ENCODE assay signal across 22 cellular contexts in the genomic region with DNA sequence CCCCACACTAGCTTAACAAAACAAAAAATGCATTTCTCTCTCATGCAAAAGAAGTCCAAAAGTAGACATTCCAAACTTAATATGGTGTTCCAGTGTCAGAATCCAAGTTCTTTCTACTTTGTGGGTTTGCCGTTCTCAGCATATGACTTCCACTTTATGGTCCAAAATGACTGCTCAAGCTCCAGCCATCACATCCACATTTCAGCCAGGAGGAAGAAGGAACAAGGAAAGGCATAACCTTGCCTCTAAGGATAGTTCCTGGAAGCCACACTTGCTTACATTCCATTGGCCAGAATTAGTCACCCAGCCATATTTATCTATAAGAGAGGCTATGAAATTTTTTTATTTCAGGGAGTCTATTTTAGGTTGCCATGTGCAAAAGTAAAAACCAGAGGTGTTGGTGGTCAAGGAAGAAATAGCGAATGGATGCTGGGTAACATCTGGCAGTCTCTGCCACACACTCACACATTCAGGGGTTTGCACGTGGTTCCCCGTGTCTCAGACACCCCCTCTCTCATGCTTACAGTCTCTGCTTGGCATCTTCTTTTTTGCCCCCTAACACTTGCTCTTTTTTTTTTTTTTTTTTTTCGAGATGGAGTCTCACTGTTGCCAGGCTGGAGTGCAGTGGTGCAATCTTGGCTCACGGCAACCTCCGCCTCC.
A peak's percentile ranks its signal among the peaks of the same experiment; 100 is the strongest.
DNase-seq lines count a peak whose midpoint lies in the region; ATAC-seq, FAIRE-seq and TF ChIP-seq lines count a peak whose summit lies in the region.
"Had no signal": no experiment of that assay in that cellular context is flagged by ENCODE, and none has a peak within 500 bp of the region (broad histone marks: within the 10 kb centered on the region; RNA-seq: fewer than 3 reads in every experiment).

No MANE protein-coding gene starts in this region.

- H3K23ac ChIP-seq in H1 (ENCODE audit: insufficient read length) = no peak overlapping the region

- peaks cover 0 to 10% (median 4%) of the 10 kb centered on the region in 4 experiments; a peak in 4 of 7 replicates for H3K4me1 ChIP-seq in H1 (replicated peaks in 1 of 4; ENCODE audit: control insufficient read depth in 3 of 4, insufficient read depth in 4 of 4, low read length in 3 of 4)

- H3K18ac ChIP-seq in H1 (ENCODE audit: extremely low read depth, low read length) = no peak overlapping the region

- H3K79me2 ChIP-seq in H1 (ENCODE audit: control insufficient read depth in 1 of 2, insufficient read depth in 2 of 2, low read length in 2 of 2) = peaks cover 0 to 2% of the 10 kb centered on the region in 2 experiments; a peak in 1 of 4 replicates

- TF ChIP-seq CTCF in activated B cell treated with CpG ODN at 0.5 μM for 24 hours (IDR thresholded peaks at IDR 0.05) (no peak), H1 (IDR thresholded peaks at IDR 0.05; ENCODE audit: control extremely low read depth in 1 of 3, insufficient read depth in 1 of 3, low read depth in 1 of 3, low read length in 3 of 3) (no peak), lower leg skin (IDR thresholded peaks at IDR 0.05) (no peak)

- H3K4me3 ChIP-seq in H1 (ENCODE audit: extremely low read depth in 1 of 4, insufficient read depth in 2 of 4, low read depth in 3 of 4, low read length in 4 of 4) (no peak overlapping the region), lower leg skin (ENCODE audit: low read depth, poor library complexity, severe bottlenecking) (no peak overlapping the region)
- H3K4me3 ChIP-seq: GM23338, heart left ventricle, left ventricle myocardium inferior, thyroid gland had no signal

- H2BK20ac ChIP-seq in H1 (ENCODE audit: low read length) = no peak overlapping the region

- H3K9ac ChIP-seq in H1 (replicated peaks in 1 of 4; ENCODE audit: extremely low read depth in 1 of 4, low read depth in 3 of 4, low read length in 3 of 4) = no peak overlapping the region

- CTCF ChIA-PET in activated B cell treated with CpG ODN at 0.5 μM for 24 hours (lab: Charles Lee) = interaction anchor here (6.4 kb wide), 1 partner anchor 221 kb away, joined by 37 read pairs; no protein-coding TSS in a partner anchor
- CTCF ChIA-PET in H1 (lab: Charles Lee; ENCODE audit: partially characterized antibody) = interaction anchor here (0.7 to 4.5 kb wide), 7 partner anchors 11 to 937 kb away, joined by 3 to 20 read pairs (median 4); no protein-coding TSS in a partner anchor

- H2BK120ac ChIP-seq in H1 (replicated peaks; ENCODE audit: low read depth, low read length) = no peak overlapping the region

- no peak overlapping the region for H2AK5ac ChIP-seq in H1 (ENCODE audit: low read depth, low read length)

- no peak for ATAC-seq in stimulated activated naive CD8-positive, alpha-beta T cell treated with anti-CD3 and anti-CD28 coated beads, Interleukin-15, Interleukin-2, amounts not matched to agents 100 U/mL and 50 U/mL, for 24 hours
- ATAC-seq in activated B cell treated with CpG ODN at 0.5 μM for 24 hours (ENCODE audit: low read depth) = no peak
- ATAC-seq in GM21447 (IDR thresholded peaks at IDR 0.05; ENCODE audit: unreplicated experiment) = no peak
- no peak for ATAC-seq in GM21717 (IDR thresholded peaks at IDR 0.05; ENCODE audit: unreplicated experiment)
- ATAC-seq: GM23338, heart left ventricle had no signal

- H3K27ac Mint-ChIP-seq in stimulated activated naive CD8-positive, alpha-beta T cell treated with anti-CD3 and anti-CD28 coated beads, Interleukin-15, Interleukin-2, amounts not matched to agents 100 ng/mL and 50 ng/mL, for 24 hours = peak overlapping the region; percentile 41
- peak overlapping the region; percentile 82 for H3K27ac Mint-ChIP-seq in activated B cell treated with CpG ODN at 0.5 μM for 24 hours
- H3K27ac Mint-ChIP-seq: GM23338 had no signal

- TF ChIP-seq POLR2A in H1 (IDR thresholded peaks at IDR 0.05; ENCODE audit: control extremely low read depth in 1 of 2, low read depth in 2 of 2, low read length in 2 of 2) = no peak
- no peak for TF ChIP-seq POLR2A in lower leg skin (IDR thresholded peaks at IDR 0.05)

- H2AFZ ChIP-seq in H1 (ENCODE audit: low read length) = no peak overlapping the region
- H2AFZ ChIP-seq: GM23338 had no signal

- 94% methylated on average over 4 of the region's 7 CpGs; no CpG with 5 or more reads in 1 of the 2 experiments for WGBS in H1 (ENCODE audit: extremely low coverage in 1 of 2, insufficient coverage in 1 of 2, insufficient read length in 1 of 2, insufficient replicate concordance in 2 of 2, low coverage in 1 of 2, low lambda C conversion rate in 2 of 2, missing lambda C conversion rate in 1 of 2), 2 experiments
- WGBS in lower leg skin, 2 donors = 96 to 97% methylated on average over 7 of the region's 7 CpGs

- H3K27me3 Mint-ChIP-seq in stimulated activated naive CD8-positive, alpha-beta T cell treated with anti-CD3 and anti-CD28 coated beads, Interleukin-15, Interleukin-2, amounts not matched to agents 100 ng/mL and 50 ng/mL, for 24 hours = no peaks in the 10 kb centered on the region
- no peaks in the 10 kb centered on the region for H3K27me3 Mint-ChIP-seq in activated B cell treated with CpG ODN at 0.5 μM for 24 hours

- no peak overlapping the region for H3K27ac ChIP-seq in H1 (ENCODE audit: low read depth, low read length)
- H3K27ac ChIP-seq: heart left ventricle, left ventricle myocardium inferior, thyroid gland had no signal

- H3K14ac ChIP-seq in H1 (ENCODE audit: insufficient read length) = no peak overlapping the region

- H3K36me3 Mint-ChIP-seq in stimulated activated naive CD8-positive, alpha-beta T cell treated with anti-CD3 and anti-CD28 coated beads, Interleukin-15, Interleukin-2, amounts not matched to agents 100 ng/mL and 50 ng/mL, for 24 hours (ENCODE audit: low read depth) = peaks cover 82% of the 10 kb centered on the region
- H3K36me3 Mint-ChIP-seq in activated B cell treated with CpG ODN at 0.5 μM for 24 hours (ENCODE audit: low read depth) = peaks cover 90% of the 10 kb centered on the region

- H3K9me3 Mint-ChIP-seq in stimulated activated naive CD8-positive, alpha-beta T cell treated with anti-CD3 and anti-CD28 coated beads, Interleukin-15, Interleukin-2, amounts not matched to agents 100 ng/mL and 50 ng/mL, for 24 hours = peaks cover 6% of the 10 kb centered on the region
- H3K9me3 Mint-ChIP-seq in activated B cell treated with CpG ODN at 0.5 μM for 24 hours = no peaks in the 10 kb centered on the region
- H3K9me3 Mint-ChIP-seq: GM23338 had no signal

- no peaks in the 10 kb centered on the region for H3K27me3 ChIP-seq in H1 (replicated peaks in 1 of 4; ENCODE audit: control insufficient read depth in 3 of 4, extremely low read depth in 1 of 4, insufficient read depth in 3 of 4, low read length in 3 of 4)
- H3K27me3 ChIP-seq: heart left ventricle, thyroid gland had no signal

- H3K4me3 Mint-ChIP-seq in stimulated activated naive CD8-positive, alpha-beta T cell treated with anti-CD3 and anti-CD28 coated beads, Interleukin-15, Interleukin-2, amounts not matched to agents 100 ng/mL and 50 ng/mL, for 24 hours = no peak overlapping the region
- no peak overlapping the region for H3K4me3 Mint-ChIP-seq in activated B cell treated with CpG ODN at 0.5 μM for 24 hours
- H3K4me3 Mint-ChIP-seq: GM23338 had no signal

- no peak overlapping the region for H4K91ac ChIP-seq in H1 (replicated peaks; ENCODE audit: insufficient read length, low read length)

- H3K56ac ChIP-seq in H1 (replicated peaks; ENCODE audit: insufficient read length, low read depth, low read length) = no peak overlapping the region

- no peak overlapping the region for H4K8ac ChIP-seq in H1 (ENCODE audit: extremely low read depth, insufficient read depth, low read length)

- peaks cover 1% of the 10 kb centered on the region; the same call in 1 of the 2 replicates for H3K23me2 ChIP-seq in H1 (ENCODE audit: low read depth, low read length)

- no peak for FAIRE-seq in H1 (lab: Jason Lieb, UNC)

- no peak overlapping the region for H3K4me2 ChIP-seq in H1 (ENCODE audit: insufficient read depth in 1 of 2, low read depth in 2 of 2, low read length in 2 of 2)
- H3K4me2 ChIP-seq: GM23338 had no signal

- POLR2A ChIA-PET in activated B cell treated with CpG ODN at 0.5 μM for 24 hours (lab: Charles Lee) = interaction anchor here (0.7 kb wide), 1 partner anchor 28 kb away, joined by 3 read pairs; no protein-coding TSS in a partner anchor
- POLR2A ChIA-PET in H1 (lab: Charles Lee; ENCODE audit: partially characterized antibody) = interaction anchor here (1.0 kb wide), 1 partner anchor 287 kb away, joined by 3 read pairs; the partner anchor contains the start of gene EIF4A2

- TF ChIP-seq RAD21 in H1 (IDR thresholded peaks at IDR 0.05 in 1 of 2, conservative IDR thresholded peaks at IDR 0.05 in 1 of 2; ENCODE audit: low read depth in 2 of 2, low read length in 2 of 2) = no peak

- H4K20me1 ChIP-seq in H1 (replicated peaks in 1 of 2; ENCODE audit: control insufficient read depth in 1 of 2, insufficient read depth in 2 of 2, low read length in 2 of 2) = peaks cover 0 to 2% of the 10 kb centered on the region in 2 experiments

- intact Hi-C loops in activated B cell treated with CpG ODN at 0.5 μM for 24 hours (cut with micrococcal nuclease) = loop anchor here (5.0 kb wide), 1 partner anchor 62 kb away; no protein-coding TSS in a partner anchor
- intact Hi-C loops in lower leg skin (cut with DNase I; ENCODE audit: low total_unique reads) = no loop called here

- peaks cover 42% of the 10 kb centered on the region for H3K4me1 Mint-ChIP-seq in stimulated activated naive CD8-positive, alpha-beta T cell treated with anti-CD3 and anti-CD28 coated beads, Interleukin-15, Interleukin-2, amounts not matched to agents 100 ng/mL and 50 ng/mL, for 24 hours (ENCODE audit: low read depth)
- H3K4me1 Mint-ChIP-seq in activated B cell treated with CpG ODN at 0.5 μM for 24 hours = peaks cover 84% of the 10 kb centered on the region

- H2BK12ac ChIP-seq in H1 (ENCODE audit: low read depth, low read length) = no peak overlapping the region

- H4K5ac ChIP-seq in H1 (ENCODE audit: insufficient read length, low read depth, low read length) = no peak overlapping the region

- TF ChIP-seq EP300 in H1 (IDR thresholded peaks at IDR 0.05; ENCODE audit: borderline replicate concordance in 1 of 2, low read depth in 2 of 2, low read length in 2 of 2) = no peak

- no peaks in the 10 kb centered on the region for H3K79me1 ChIP-seq in H1 (ENCODE audit: low read depth, low read length)

- H3K9me3 ChIP-seq in H1 (ENCODE audit: insufficient read depth in 2 of 2, low read depth in 1 of 2, low read length in 1 of 2) = no peaks in the 10 kb centered on the region
- H3K9me3 ChIP-seq: thyroid gland had no signal

- DNase-seq in stimulated activated naive CD8-positive, alpha-beta T cell treated with anti-CD3 and anti-CD28 coated beads, Interleukin-15, Interleukin-2, amounts not matched to agents 100 U/mL and 50 U/mL, for 24 hours = no peak
- DNase-seq in activated B cell treated with CpG ODN at 0.5 μM for 24 hours = no peak
- no peak for DNase-seq in H1 (ENCODE audit: low read depth in 1 of 2, low spot score in 2 of 2)
- no peak for DNase-seq in ecto neural progenitor cell (ENCODE audit: low spot score)
- no peak for DNase-seq in lower leg skin (ENCODE audit: low spot score in 2 of 2)
- DNase-seq: activated CD4-positive, alpha-beta T cell treated with anti-CD3 and anti-CD28 coated beads, Interleukin-2, amount 50 U/mL, for 4 hours; aorta; cerebellar nuclear complex; DMS79 treated with DMSO at 0.1 percent for 48 hours; heart left ventricle; Kasumi-1; left ventricle myocardium inferior; NCI-H1092; NCI-H2081; NCI-H446 treated with DMSO at 0.1 percent for 48 hours; occipital lobe; stimulated activated CD4-positive, alpha-beta T cell treated with anti-CD3 and anti-CD28 coated beads, Interleukin-12 subunit alpha, Interleukin-12 subunit beta, amount 100 ng/mL, for 4 hours; thyroid gland had no signal

- H3K4ac ChIP-seq in H1 (replicated peaks; ENCODE audit: insufficient read length, low read depth, low read length) = no peak overlapping the region

- H2BK15ac ChIP-seq in H1 (ENCODE audit: low read length) = no peak overlapping the region

- no peak overlapping the region for H2BK5ac ChIP-seq in H1 (ENCODE audit: low read depth, low read length)

- peaks cover 3 to 45% (median 15%) of the 10 kb centered on the region in 4 experiments; a peak in 7 of 8 replicates for H3K36me3 ChIP-seq in H1 (ENCODE audit: control insufficient read depth in 2 of 4, insufficient read depth in 4 of 4, low read length in 3 of 4)
